ENCODE assay signal across 12 cellular contexts in the genomic region with DNA sequence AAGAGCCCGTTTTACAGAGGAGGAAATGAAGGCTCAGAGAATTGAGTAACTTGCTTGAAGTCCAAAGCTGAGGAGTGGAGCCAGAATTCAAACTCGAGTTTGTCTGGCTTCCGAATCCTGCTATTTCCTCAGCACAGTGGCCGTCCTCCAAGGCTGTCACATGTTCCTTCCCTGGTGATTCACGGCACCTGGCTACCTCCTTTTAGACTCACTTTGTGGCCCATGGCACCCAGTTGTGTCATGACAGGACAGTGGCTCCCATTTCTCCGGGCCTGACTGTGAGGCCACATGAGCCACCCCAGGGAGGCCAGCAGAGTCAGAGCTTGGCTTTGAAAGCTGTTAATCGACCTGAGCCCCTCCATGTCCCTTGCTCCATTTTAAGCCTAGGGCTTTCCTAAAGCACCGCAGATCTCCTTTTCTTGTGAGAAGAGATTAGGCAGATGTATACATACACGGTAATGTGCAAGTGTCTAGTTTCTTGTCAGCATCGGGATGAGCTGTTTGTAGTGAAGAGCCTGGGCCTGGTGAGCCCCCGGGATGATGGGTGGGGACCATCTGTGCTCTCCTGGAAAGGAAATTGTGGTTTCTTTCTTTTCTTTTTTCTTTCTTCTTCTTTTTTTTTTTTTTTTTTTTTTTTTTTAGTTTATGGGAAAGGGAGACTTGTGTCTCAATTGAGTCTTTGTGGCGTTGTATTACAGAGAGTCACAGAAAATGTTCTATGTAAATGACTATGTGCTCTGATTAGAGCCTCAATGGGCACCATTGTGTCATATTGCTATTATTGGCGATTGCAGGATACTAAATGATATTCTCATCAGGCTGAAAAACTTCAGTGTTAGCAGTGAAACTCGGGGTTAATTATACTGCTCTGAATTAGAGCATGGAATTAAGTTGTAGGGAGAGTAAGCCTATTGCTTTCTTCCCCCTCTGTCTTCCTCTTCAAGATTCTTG.
DNase-seq lines count a peak whose midpoint lies in the region; ATAC-seq and TF ChIP-seq lines count a peak whose summit lies in the region.
"Had no signal": no experiment of that assay in that cellular context is flagged by ENCODE, and none has a peak within 500 bp of the region (broad histone marks: within the 10 kb centered on the region; RNA-seq: fewer than 3 reads in every experiment).

No MANE protein-coding gene starts in this region.

- TF ChIP-seq CTCF in fibroblast of mammary gland (conservative IDR thresholded peaks at IDR 0.05; ENCODE audit: control insufficient read depth, insufficient read depth, low read depth, low read length) (no peak), neutrophil (IDR thresholded peaks at IDR 0.05) (no peak)

- no peaks in the 10 kb centered on the region for H3K27me3 ChIP-seq in BLaER1 treated with 17β-estradiol and CSF1 and Interleukin-3, amounts not matched to agents 10 nM and 100 nM
- no peaks in the 10 kb centered on the region for H3K27me3 ChIP-seq in neutrophil
- H3K27me3 ChIP-seq: MG63 had no signal

- peak overlapping the region in 9 of 11 experiments; percentile 31 to 85 (median 77); a peak in 14 of 22 replicates for H3K27ac ChIP-seq in BLaER1 treated with 17β-estradiol and CSF1 and Interleukin-3, amounts not matched to agents 10 nM and 100 nM
- peak overlapping the region; percentile 95 for H3K27ac ChIP-seq in neutrophil

- peaks cover 0 to 63% (median 6%) of the 10 kb centered on the region in 11 experiments; a peak in 8 of 22 replicates for H3K36me3 ChIP-seq in BLaER1 treated with 17β-estradiol and CSF1 and Interleukin-3, amounts not matched to agents 10 nM and 100 nM
- H3K36me3 ChIP-seq in neutrophil, result no peaks in the 10 kb centered on the region

- H3K4me1 ChIP-seq in BLaER1 treated with 17β-estradiol and CSF1 and Interleukin-3, amounts not matched to agents 10 nM and 100 nM, result peaks cover 41 to 98% (median 66%) of the 10 kb centered on the region in 10 experiments
- peaks cover 89 to 98% of the 10 kb centered on the region in 2 experiments for H3K4me1 ChIP-seq in neutrophil (ENCODE audit: control insufficient read depth in 1 of 2, insufficient read depth in 1 of 2, low read depth in 1 of 2, low read length in 1 of 2)

- H3K4me3 ChIP-seq in BLaER1 treated with 17β-estradiol and CSF1 and Interleukin-3, amounts not matched to agents 10 nM and 100 nM, result peak overlapping the region in 3 of 10 experiments; percentile 3 to 53 (median 22); a peak in 4 of 20 replicates
- H3K4me3 ChIP-seq in fibroblast of mammary gland (ENCODE audit: control insufficient read depth, low read depth, low read length) (no peak overlapping the region), neutrophil (ENCODE audit: low read depth in 1 of 2, low read length in 1 of 2) (peak overlapping the region; percentile 3 to 58)
- H3K4me3 ChIP-seq: lung, MG63 had no signal

- H4K20me1 ChIP-seq in BLaER1 treated with 17β-estradiol and CSF1 and Interleukin-3, amounts not matched to agents 10 nM and 100 nM, result peaks cover 0 to 98% (median 32%) of the 10 kb centered on the region in 11 experiments; a peak in 16 of 22 replicates

- no peaks in the 10 kb centered on the region for H3K9me3 ChIP-seq in BLaER1 treated with 17β-estradiol and CSF1 and Interleukin-3, amounts not matched to agents 10 nM and 100 nM (replicated peaks in 1 of 11)
- H3K9me3 ChIP-seq in neutrophil, result no peaks in the 10 kb centered on the region
- H3K9me3 ChIP-seq: MG63 had no signal

- peak; percentile 47 to 71 for DNase-seq in NCI-H526 (lab: John Stamatoyannopoulos, UW)
- DNase-seq in fibroblast of mammary gland (ENCODE audit: low read depth), result peak; percentile 57
- DNase-seq in NCI-H1092 treated with DMSO at 0.1 percent for 48 hours (lab: John Stamatoyannopoulos, UW), result no peak
- no peak for DNase-seq in NCI-H1417 (lab: John Stamatoyannopoulos, UW)
- DNase-seq: activated T-cell treated with anti-CD3 and anti-CD28 coated beads for 4 hours; stimulated activated CD4-positive, alpha-beta T cell treated with anti-CD3 and anti-CD28 coated beads, Interleukin-4, amount 100 ng/mL, for 4 hours had no signal

- peak overlapping the region; percentile 50 to 99 (median 80) for H3K4me2 ChIP-seq in BLaER1 treated with 17β-estradiol and CSF1 and Interleukin-3, amounts not matched to agents 10 nM and 100 nM

- ATAC-seq in HG02623 (IDR thresholded peaks at IDR 0.05; ENCODE audit: unreplicated experiment) (no peak), HG03378 (IDR thresholded peaks at IDR 0.05; ENCODE audit: unreplicated experiment) (no peak)

- H3K9ac ChIP-seq in BLaER1 treated with 17β-estradiol and CSF1 and Interleukin-3, amounts not matched to agents 10 nM and 100 nM, result peak overlapping the region in 6 of 11 experiments; percentile 4 to 62 (median 33); a peak in 9 of 22 replicates

Comparison
In these comparisons a context has a peak if more than half of its experiments do, and no peak if none do; other contexts are left out.
1. DNase-seq: peak in NCI-H526 (2 of 2) and fibroblast of mammary gland (single experiment); none in NCI-H1092 treated with DMSO at 0.1 percent for 48 hours (single experiment) and NCI-H1417 (0 of 3).